Comparison of ENCODE assay signal across 20 cellular contexts in the genomic region with DNA sequence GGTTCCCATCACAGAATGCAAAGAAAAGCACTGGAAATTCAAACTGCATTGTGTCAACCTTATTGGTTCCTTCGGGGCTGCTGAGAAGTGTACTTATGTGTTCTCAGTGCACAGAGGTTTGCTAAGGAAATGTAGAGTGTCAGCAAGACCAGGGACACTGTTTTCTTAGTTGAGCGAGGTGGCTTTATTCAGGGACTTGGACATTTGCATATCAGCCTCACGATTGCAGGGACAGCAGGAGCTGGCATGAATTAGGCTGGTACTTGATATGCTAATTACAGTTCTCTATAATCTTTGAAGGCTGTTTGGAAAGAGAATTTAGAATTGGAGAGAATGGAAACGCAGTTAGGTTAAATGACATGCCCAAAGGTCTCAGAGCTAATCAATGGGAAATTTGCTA.
"Had no signal": no experiment of that assay in that cellular context is flagged by ENCODE, and none has a peak within 500 bp of the region (broad histone marks: within the 10 kb centered on the region; RNA-seq: fewer than 3 reads in every experiment).

No MANE protein-coding gene starts in this region.

- H3K36me3 Mint-ChIP-seq: activated naive CD8-positive, alpha-beta T cell treated with anti-CD3 and anti-CD28 coated beads, Interleukin-2, amount 10 ng/mL, durations not matched to agents 7 days and 5 days; stimulated activated naive B cell treated with anti-CD40 and anti-IgM and Interleukin-4, amounts not matched to agents 10 μg/mL and 1 μg/mL and 100 μg/mL, for 72 hours had no signal

- H3K27me3 ChIP-seq: esophagus squamous epithelium, tibial artery had no signal

- H3K27me3 Mint-ChIP-seq: stimulated activated naive B cell treated with anti-CD40 and anti-IgM and Interleukin-4, amounts not matched to agents 10 μg/mL and 1 μg/mL and 100 μg/mL, for 72 hours had no signal

- H3K27ac Mint-ChIP-seq: activated CD4-positive, alpha-beta T cell treated with anti-CD3 and anti-CD28 coated beads, Interleukin-2, amount 10 ng/mL, durations not matched to agents 7 days and 5 days; activated naive CD8-positive, alpha-beta T cell treated with anti-CD3 and anti-CD28 coated beads, Interleukin-2, amount 10 ng/mL, durations not matched to agents 7 days and 5 days; nephron; stimulated activated naive B cell treated with anti-CD40 and anti-IgM and Interleukin-4, amounts not matched to agents 10 μg/mL and 1 μg/mL and 100 μg/mL, for 72 hours had no signal

- DNase-seq: activated CD4-positive, alpha-beta T cell treated with anti-CD3 and anti-CD28 coated beads, Interleukin-2, amount 10 ng/mL, durations not matched to agents 7 days and 5 days; activated CD8-positive, alpha-beta memory T cell treated with anti-CD3 and anti-CD28 coated beads for 24 hours; activated gamma-delta T cell treated with Interleukin-2 at 50 U/mL for 16 hours; activated naive CD8-positive, alpha-beta T cell treated with anti-CD3 and anti-CD28 coated beads, Interleukin-2, amount 10 ng/mL, durations not matched to agents 7 days and 5 days; anterior cingulate cortex; cortex of kidney; effector CD4-positive, alpha-beta T cell; esophagus squamous epithelium; hippocampal formation; left ventricle myocardium inferior; mesenchymal stem cell; occipital lobe; right cardiac atrium; stimulated activated CD4-positive, alpha-beta T cell treated with anti-CD3 and anti-CD28 coated beads, Interleukin-15, amount 100 ng/mL, for 24 hours; stimulated activated CD4-positive, alpha-beta T cell treated with anti-CD3 and anti-CD28 coated beads, Interleukin-4, amount 100 ng/mL, for 1 hour; stimulated activated naive B cell treated with anti-CD40 and anti-IgM and Interleukin-4, amounts not matched to agents 10 μg/mL and 1 μg/mL and 100 μg/mL, for 72 hours; tibial artery had no signal

- H3K9me3 ChIP-seq: esophagus squamous epithelium, left ventricle myocardium inferior, prostate gland, tibial artery had no signal

- H3K27ac ChIP-seq: left ventricle myocardium inferior, tibial artery had no signal

- H3K4me1 ChIP-seq: left ventricle myocardium inferior, prostate gland had no signal

- H3K36me3 ChIP-seq: esophagus squamous epithelium, left ventricle myocardium inferior, prostate gland, tibial artery had no signal

- H3K4me3 Mint-ChIP-seq: activated CD4-positive, alpha-beta T cell treated with anti-CD3 and anti-CD28 coated beads, Interleukin-2, amount 10 ng/mL, durations not matched to agents 7 days and 5 days; activated naive CD8-positive, alpha-beta T cell treated with anti-CD3 and anti-CD28 coated beads, Interleukin-2, amount 10 ng/mL, durations not matched to agents 7 days and 5 days; nephron; stimulated activated naive B cell treated with anti-CD40 and anti-IgM and Interleukin-4, amounts not matched to agents 10 μg/mL and 1 μg/mL and 100 μg/mL, for 72 hours had no signal

- H3K4me3 ChIP-seq: esophagus squamous epithelium, left ventricle myocardium inferior, prostate gland, skin epidermis, tibial artery had no signal

- H3K9me3 Mint-ChIP-seq: activated CD4-positive, alpha-beta T cell treated with anti-CD3 and anti-CD28 coated beads, Interleukin-2, amount 10 ng/mL, durations not matched to agents 7 days and 5 days; activated naive CD8-positive, alpha-beta T cell treated with anti-CD3 and anti-CD28 coated beads, Interleukin-2, amount 10 ng/mL, durations not matched to agents 7 days and 5 days; nephron; stimulated activated naive B cell treated with anti-CD40 and anti-IgM and Interleukin-4, amounts not matched to agents 10 μg/mL and 1 μg/mL and 100 μg/mL, for 72 hours had no signal

- ATAC-seq: right cardiac atrium; stimulated activated naive B cell treated with anti-CD40 and anti-IgM and Interleukin-4, amounts not matched to agents 10 μg/mL and 1 μg/mL and 100 μg/mL, for 72 hours had no signal

- H3K4me1 Mint-ChIP-seq: activated CD4-positive, alpha-beta T cell treated with anti-CD3 and anti-CD28 coated beads, Interleukin-2, amount 10 ng/mL, durations not matched to agents 7 days and 5 days; activated naive CD8-positive, alpha-beta T cell treated with anti-CD3 and anti-CD28 coated beads, Interleukin-2, amount 10 ng/mL, durations not matched to agents 7 days and 5 days; stimulated activated naive B cell treated with anti-CD40 and anti-IgM and Interleukin-4, amounts not matched to agents 10 μg/mL and 1 μg/mL and 100 μg/mL, for 72 hours had no signal
